In genomic region chr14:89720741-89721315, GRCh38 we compare ENCODE assay signal across 8 cellular contexts.
DNase-seq lines count a peak whose midpoint lies in the region; ATAC-seq and TF ChIP-seq lines count a peak whose summit lies in the region.

No MANE protein-coding gene starts in this region.

- peaks cover 5% of the 10 kb centered on the region for H3K36me3 Mint-ChIP-seq in natural killer cell treated with Interleukin-12 subunit alpha and Interleukin-12 subunit beta and Interleukin-15 and Interleukin-18, amount 100 ng/mL, for 72 hours
- no peaks in the 10 kb centered on the region for H3K36me3 Mint-ChIP-seq in MCF 10A (ENCODE audit: insufficient read depth, unreplicated experiment)

- DNase-seq in T-helper 22 cell (ENCODE audit: low read depth) (peak; percentile 71), astrocyte of the hippocampus (ENCODE audit: low read depth, low spot score) (peak; percentile 9), MCF 10A (ENCODE audit: unreplicated experiment) (no peak), HAP-1 (ENCODE audit: low spot score in 2 of 2) (no peak)
- peak; percentile 86 for DNase-seq in natural killer cell treated with Interleukin-12 subunit alpha and Interleukin-12 subunit beta and Interleukin-15 and Interleukin-18, amount 100 ng/mL, for 72 hours (ENCODE audit: low spot score)

- no peak overlapping the region for H3K4me3 ChIP-seq in HAP-1

- peaks cover 14% of the 10 kb centered on the region for H3K4me1 ChIP-seq in HAP-1

- TF ChIP-seq CTCF in MCF 10A (IDR thresholded peaks at IDR 0.05; ENCODE audit: unreplicated experiment) = no peak

- peak; percentile 93 for ATAC-seq in GM18909 (IDR thresholded peaks at IDR 0.05; ENCODE audit: poor library complexity, unreplicated experiment)
- peak; percentile 69 for ATAC-seq in HG03103 (IDR thresholded peaks at IDR 0.05; ENCODE audit: low read depth, unreplicated experiment)
- ATAC-seq in natural killer cell treated with Interleukin-12 subunit alpha and Interleukin-12 subunit beta and Interleukin-15 and Interleukin-18, amount 100 ng/mL, for 72 hours = peak; percentile 92 to 95
- ATAC-seq in HG03439 (IDR thresholded peaks at IDR 0.05; ENCODE audit: unreplicated experiment) = no peak

- H3K4me1 Mint-ChIP-seq in natural killer cell treated with Interleukin-12 subunit alpha and Interleukin-12 subunit beta and Interleukin-15 and Interleukin-18, amount 100 ng/mL, for 72 hours (ENCODE audit: low read depth in 2 of 2) = peaks cover 69 to 75% of the 10 kb centered on the region in 2 donors
- H3K4me1 Mint-ChIP-seq in MCF 10A (ENCODE audit: insufficient read depth, unreplicated experiment) = no peaks in the 10 kb centered on the region

- peak overlapping the region; percentile 63 for H3K4me3 Mint-ChIP-seq in natural killer cell treated with Interleukin-12 subunit alpha and Interleukin-12 subunit beta and Interleukin-15 and Interleukin-18, amount 100 ng/mL, for 72 hours
- H3K4me3 Mint-ChIP-seq in MCF 10A (ENCODE audit: unreplicated experiment) = no peak overlapping the region

- no peaks in the 10 kb centered on the region for H3K27me3 Mint-ChIP-seq in natural killer cell treated with Interleukin-12 subunit alpha and Interleukin-12 subunit beta and Interleukin-15 and Interleukin-18, amount 100 ng/mL, for 72 hours
- no peaks in the 10 kb centered on the region for H3K27me3 Mint-ChIP-seq in MCF 10A (ENCODE audit: insufficient read depth, unreplicated experiment)

- intact Hi-C loops in MCF 10A (cut with micrococcal nuclease) = no loop called here

- no peaks in the 10 kb centered on the region for H3K36me3 ChIP-seq in HAP-1 (replicated peaks)

- POLR2A ChIA-PET in MCF 10A (lab: Yijun Ruan, JAX) = no interaction called here

- BruUV-seq in MCF 10A (replicated peaks; lab: Mats Ljungman, UMichigan) = no TSS peak

- peak overlapping the region; percentile 93 to 96 for H3K27ac Mint-ChIP-seq in natural killer cell treated with Interleukin-12 subunit alpha and Interleukin-12 subunit beta and Interleukin-15 and Interleukin-18, amount 100 ng/mL, for 72 hours
- H3K27ac Mint-ChIP-seq in MCF 10A (ENCODE audit: low read depth, unreplicated experiment) = no peak overlapping the region

- in situ Hi-C loops in HAP-1 (cut with MboI; ENCODE audit: low sequenced_read_pairs) = no loop called here

- H3K9me3 Mint-ChIP-seq in natural killer cell treated with Interleukin-12 subunit alpha and Interleukin-12 subunit beta and Interleukin-15 and Interleukin-18, amount 100 ng/mL, for 72 hours = peaks cover 3% of the 10 kb centered on the region
- H3K9me3 Mint-ChIP-seq in MCF 10A (ENCODE audit: unreplicated experiment) = no peaks in the 10 kb centered on the region

- H3K9me3 ChIP-seq in HAP-1 = no peaks in the 10 kb centered on the region

- no peaks in the 10 kb centered on the region for H3K27me3 ChIP-seq in HAP-1 (ENCODE audit: low read depth)

- CTCF ChIA-PET in MCF 10A (lab: Yijun Ruan, JAX) = interaction anchor here (1.0 kb wide), 1 partner anchor 12 kb away, joined by 5 read pairs; no protein-coding TSS in a partner anchor

Comparison
In these comparisons a context has a peak if more than half of its experiments do, and no peak if none do; other contexts are left out.
1. DNase-seq: peak in T-helper 22 cell (single experiment), astrocyte of the hippocampus (single experiment) and natural killer cell treated with Interleukin-12 subunit alpha and Interleukin-12 subunit beta and Interleukin-15 and Interleukin-18, amount 100 ng/mL, for 72 hours (single experiment); none in MCF 10A (single experiment) and HAP-1 (0 of 2).